30 cellular contexts compared by ENCODE assay signal in the genomic region with DNA sequence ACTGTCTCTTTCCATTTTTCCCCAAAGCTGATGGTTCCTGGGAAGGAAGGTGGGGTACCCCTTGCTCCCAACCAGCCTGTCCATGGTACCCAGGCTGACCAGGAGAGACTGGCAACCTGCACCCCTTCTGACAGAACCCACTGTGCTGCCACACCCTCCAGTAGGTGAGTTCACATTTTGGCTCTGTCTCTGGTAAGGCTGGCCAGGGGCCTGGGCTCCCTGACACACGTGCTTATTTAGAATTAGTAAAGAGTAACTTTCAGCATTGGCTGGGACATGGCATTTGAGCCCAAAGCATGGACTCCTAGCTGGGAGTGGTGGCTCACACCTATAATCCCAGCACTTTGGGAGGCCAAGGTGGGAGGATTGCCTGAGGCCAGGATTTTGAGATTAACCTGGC. TPM values are rescaled to one million over a fixed set of nuclear protein-coding genes. Genes with fewer than 3 reads are reported as not detected.
DNase-seq lines count a peak whose midpoint lies in the region; ATAC-seq and TF ChIP-seq lines count a peak whose summit lies in the region.
"Had no signal": no experiment of that assay in that cellular context is flagged by ENCODE, and none has a peak within 500 bp of the region (broad histone marks: within the 10 kb centered on the region; RNA-seq: fewer than 3 reads in every experiment).

No MANE protein-coding gene starts in this region.

- H3K36me3 ChIP-seq in psoas muscle (ENCODE audit: insufficient read depth in 1 of 2, low read depth in 1 of 2) (peaks cover 9 to 96% of the 10 kb centered on the region in 2 donors), thyroid gland (peaks cover 33 to 39% of the 10 kb centered on the region in 2 donors)
- H3K36me3 ChIP-seq: neural progenitor cell had no signal

- H3K4me1 ChIP-seq in psoas muscle, result no peaks in the 10 kb centered on the region
- H3K4me1 ChIP-seq in thyroid gland, result peaks cover 16 to 21% of the 10 kb centered on the region in 2 donors
- H3K4me1 ChIP-seq: neural progenitor cell, pancreas had no signal

- H3K9me3 ChIP-seq in psoas muscle, result no peaks in the 10 kb centered on the region
- H3K9me3 ChIP-seq in thyroid gland, result no peaks in the 10 kb centered on the region
- H3K9me3 ChIP-seq: left lung, MG63, pancreas had no signal

- no peak overlapping the region for H3K4me3 ChIP-seq in dorsolateral prefrontal cortex
- H3K4me3 ChIP-seq in psoas muscle, result no peak overlapping the region
- no peak overlapping the region for H3K4me3 ChIP-seq in thyroid gland (replicated peaks in 1 of 3)
- H3K4me3 ChIP-seq: left lung, MG63, neural progenitor cell, pancreas had no signal

- peak overlapping the region in 53 of 59 donors; percentile 40 to 97 (median 88) for H3K27ac ChIP-seq in dorsolateral prefrontal cortex
- H3K27ac ChIP-seq in psoas muscle, result peak overlapping the region; percentile 16
- peak overlapping the region; percentile 21 to 60 (median 52) for H3K27ac ChIP-seq in thyroid gland
- H3K27ac ChIP-seq: 22Rv1, C4-2B, HL-60, left lung, neural progenitor cell, pancreas had no signal

- ATAC-seq in psoas muscle, result no peak
- ATAC-seq: left lung; pancreas; stimulated activated naive B cell treated with anti-CD40 and anti-IgM and Interleukin-4, amounts not matched to agents 10 μg/mL and 1 μg/mL and 100 μg/mL, for 72 hours; T-cell had no signal

- TF ChIP-seq CTCF in dorsolateral prefrontal cortex (IDR thresholded peaks at IDR 0.05 in 54 of 56, conservative IDR thresholded peaks at IDR 0.05 in 2 of 56; ENCODE audit: low read depth in 1 of 56, partially characterized antibody in 56 of 56) (no peak), psoas muscle (IDR thresholded peaks at IDR 0.05) (no peak), thyroid gland (IDR thresholded peaks at IDR 0.05) (no peak)

- no peak for TF ChIP-seq POLR2A in thyroid gland (IDR thresholded peaks at IDR 0.05)

- 59 to 92% (median 65%) methylated on average over 1 of the region's 1 CpG for WGBS in psoas muscle, 3 donors
- 87 to 92% methylated on average over 1 of the region's 1 CpG for WGBS in thyroid gland, 2 donors

- intact Hi-C loops in dorsolateral prefrontal cortex (cut with DNase I), result no loop called here
- intact Hi-C loops in psoas muscle (cut with DNase I), result loop anchor here in 1 of 2 donors (10.0 kb wide), 1 partner anchor 99 kb away; no protein-coding TSS in a partner anchor
- intact Hi-C loops in thyroid gland (cut with DNase I), result no loop called here

- no peaks in the 10 kb centered on the region for H3K27me3 ChIP-seq in dorsolateral prefrontal cortex
- H3K27me3 ChIP-seq in psoas muscle (ENCODE audit: insufficient read depth in 3 of 3, low read length in 2 of 3), result no peaks in the 10 kb centered on the region
- no peaks in the 10 kb centered on the region for H3K27me3 ChIP-seq in thyroid gland
- H3K27me3 ChIP-seq: left lung, MG63, neural progenitor cell, pancreas had no signal

- DNase-seq in activated CD8-positive, alpha-beta memory T cell treated with anti-CD3 and anti-CD28 coated beads for 24 hours, result peak; percentile 42
- no peak for DNase-seq in activated CD8-positive, alpha-beta memory T cell treated with anti-CD3 and anti-CD28 coated beads, Interleukin-2, amount 50 U/mL, for 4 hours
- DNase-seq in dorsolateral prefrontal cortex (no peak), psoas muscle (no peak), thyroid gland (no peak), retina (no peak), SKM-1 (lab: John Stamatoyannopoulos, UW; ENCODE audit: unreplicated experiment) (no peak)
- DNase-seq in stimulated activated CD8-positive, alpha-beta memory T cell treated with anti-CD3 and anti-CD28 coated beads, Interleukin-4, amount 100 ng/mL, for 48 hours, result no peak
- DNase-seq: activated naive CD4-positive, alpha-beta T cell treated with Interleukin-2 at 50 U/mL for 16 hours; cerebellar nuclear complex; DMS79; HCEC 1CT; KG1; left lung; MG63; NCI-H1105 treated with DMSO at 0.1 percent for 48 hours; NCI-H187 treated with DMSO at 0.1 percent for 48 hours; NCI-H2171; NCI-H510A; pancreas; stimulated activated naive B cell treated with anti-CD40 and anti-IgM and Interleukin-4, amounts not matched to agents 10 μg/mL and 1 μg/mL and 100 μg/mL, for 72 hours; T-cell had no signal

RNA-seq across cellular contexts. Expression of gene ARHGAP1, which starts 35.1 kb away (rescaled TPM):
- total RNA-seq in dorsolateral prefrontal cortex, result 100 to 1,000 TPM in 13 of 120 experiments, 10 to 100 TPM in 107; 52.6 to 143 (median 80.0) TPM
- 10 to 100 TPM; 24.9 to 36.1 (median 31.4) TPM for total RNA-seq in psoas muscle
- polyA plus RNA-seq in psoas muscle, result 10 to 100 TPM; 12.5 to 27.7 (median 20.4) TPM
- 10 to 100 TPM; 30.8 to 57.9 (median 47.7) TPM for total RNA-seq in thyroid gland

RNA-seq across cellular contexts. Expression of gene ZNF408, which starts 35.5 kb away (rescaled TPM):
- total RNA-seq in dorsolateral prefrontal cortex (10 to 100 TPM in 20 of 120 experiments, 1 to 10 TPM in 100; 4.8 to 15.1 (median 8.4) TPM), psoas muscle (10 to 100 TPM in 2 of 4 donors, 1 to 10 TPM in 2; 5.0 to 15.0 (median 9.8) TPM), thyroid gland (10 to 100 TPM in 3 of 4 donors, 1 to 10 TPM in 1; 9.8 to 17.8 (median 12.5) TPM)
- polyA plus RNA-seq in psoas muscle, result 10 to 100 TPM in 1 of 3 donors, 1 to 10 TPM in 2; 9.6 to 12.7 (median 9.9) TPM

RNA-seq across cellular contexts. Expression of gene ATG13, which starts 48.0 kb away (rescaled TPM):
- 100 to 1,000 TPM; 107 to 201 (median 150) TPM for total RNA-seq in dorsolateral prefrontal cortex
- total RNA-seq in psoas muscle, result 10 to 100 TPM; 27.0 to 50.7 (median 35.8) TPM
- polyA plus RNA-seq in psoas muscle, result 10 to 100 TPM; 16.8 to 50.5 (median 20.5) TPM
- total RNA-seq in thyroid gland, result 100 to 1,000 TPM in 3 of 4 donors, 10 to 100 TPM in 1; 85.7 to 148 (median 113) TPM

RNA-seq across cellular contexts. Expression of gene HARBI1, which starts 48.3 kb away (rescaled TPM):
- 10 to 100 TPM in 23 of 120 experiments, 1 to 10 TPM in 97; 4.5 to 29.2 (median 8.0) TPM for total RNA-seq in dorsolateral prefrontal cortex
- 1 to 10 TPM; 2.0 to 4.4 (median 2.8) TPM for total RNA-seq in psoas muscle
- polyA plus RNA-seq in psoas muscle, result 1 to 10 TPM; 3.4 to 8.6 (median 3.8) TPM
- total RNA-seq in thyroid gland, result 1 to 10 TPM; 1.3 to 6.2 (median 3.5) TPM

RNA-seq across cellular contexts. Expression of gene F2, which starts 53.7 kb away (rescaled TPM):
- total RNA-seq in dorsolateral prefrontal cortex, result 1 to 10 TPM in 10 of 120 experiments, under 1 TPM in 35, not detected in 75; 0.14 to 1.5 (median 0.67) TPM
- total RNA-seq in psoas muscle, result under 1 TPM in 2 of 4 donors, not detected in 2; 0.16 to 0.26 TPM
- polyA plus RNA-seq in psoas muscle, result under 1 TPM in 2 of 3 donors, not detected in 1; 0.04 to 0.56 TPM
- total RNA-seq in thyroid gland, result not detected
- total RNA-seq: glomerular endothelial cell, left lung, myocyte, RPMI7951, SK-MEL-5 had no signal

Comparison
In these comparisons a context has a peak if more than half of its experiments do, and no peak if none do; other contexts are left out.
1. H3K27ac ChIP-seq: peak in every context shown above with its lines; median percentile 88 in dorsolateral prefrontal cortex; 52 in thyroid gland; 16 in psoas muscle.